ENCODE assay signal across 9 cellular contexts in the genomic region with DNA sequence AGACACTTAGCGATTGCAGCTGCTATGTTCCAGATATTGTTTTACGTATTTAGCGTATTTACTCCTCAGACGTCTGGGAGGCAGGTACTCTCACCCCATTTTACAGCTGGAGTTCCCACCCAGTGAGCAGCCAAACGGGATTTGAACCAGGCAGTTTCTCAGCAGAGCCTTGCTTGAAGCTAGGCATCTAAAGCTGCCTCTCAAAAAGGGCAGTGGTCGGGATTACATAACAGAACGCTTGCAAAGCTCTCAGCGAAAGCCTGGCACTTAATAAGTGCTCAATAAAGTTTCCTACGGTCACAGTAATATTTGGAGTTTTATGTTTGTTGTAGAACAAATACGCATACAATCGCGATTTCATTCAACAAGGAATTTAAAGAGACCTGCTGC. TPM values are rescaled to one million over a fixed set of nuclear protein-coding genes. Genes with fewer than 3 reads are reported as not detected.
A peak's percentile ranks its signal among the peaks of the same experiment; 100 is the strongest.
DNase-seq lines count a peak whose midpoint lies in the region; ATAC-seq and TF ChIP-seq lines count a peak whose summit lies in the region.
"Had no signal": no experiment of that assay in that cellular context is flagged by ENCODE, and none has a peak within 500 bp of the region (broad histone marks: within the 10 kb centered on the region; RNA-seq: fewer than 3 reads in every experiment).

No MANE protein-coding gene starts in this region.

- H3K27me3 ChIP-seq in H7 (ENCODE audit: control insufficient read depth, insufficient read depth, low read length) = peaks cover 36% of the 10 kb centered on the region
- H3K27me3 ChIP-seq in OCI-LY3 (ENCODE audit: low read depth, low read length) = no peaks in the 10 kb centered on the region
- H3K27me3 ChIP-seq in vagina = peaks cover 5% of the 10 kb centered on the region
- H3K27me3 ChIP-seq in mesendoderm (ENCODE audit: insufficient read depth, low read length, poor library complexity) = peaks cover 10% of the 10 kb centered on the region

- no peaks in the 10 kb centered on the region for H3K9me3 ChIP-seq in OCI-LY3 (ENCODE audit: insufficient read depth, low read length)
- no peaks in the 10 kb centered on the region for H3K9me3 ChIP-seq in vagina
- H3K9me3 ChIP-seq: gastroesophageal sphincter had no signal

- H3K4me3 ChIP-seq in H7 (ENCODE audit: insufficient read depth, low read depth, low read length) (peak overlapping the region; percentile 31; the same call in 1 of the 2 replicates), OCI-LY3 (ENCODE audit: low read length) (peak overlapping the region; percentile 90), vagina (peak overlapping the region in 1 of 2 donors; percentile 59), mesendoderm (ENCODE audit: low read length) (no peak overlapping the region)

- no peaks in the 10 kb centered on the region for H3K36me3 ChIP-seq in H7 (replicated peaks; ENCODE audit: control insufficient read depth, insufficient read depth, low read length)
- no peaks in the 10 kb centered on the region for H3K36me3 ChIP-seq in OCI-LY3 (replicated peaks; ENCODE audit: low read depth, low read length)
- H3K36me3 ChIP-seq in vagina = no peaks in the 10 kb centered on the region
- H3K36me3 ChIP-seq in mesendoderm (ENCODE audit: control insufficient read depth, insufficient read depth, low read length) = no peaks in the 10 kb centered on the region
- H3K36me3 ChIP-seq: gastroesophageal sphincter had no signal

- H2AFZ ChIP-seq in OCI-LY3 (ENCODE audit: low read depth, low read length) = no peak overlapping the region

- no peak overlapping the region for H2AK5ac ChIP-seq in mesendoderm (ENCODE audit: low read length)

- no peak overlapping the region for H3K23ac ChIP-seq in mesendoderm (ENCODE audit: low read length)

- H3K36me3 Mint-ChIP-seq in endothelial cell (ENCODE audit: low read depth, unreplicated experiment) = no peaks in the 10 kb centered on the region

- no peak for DNase-seq in H7
- no peak for DNase-seq in endothelial cell (ENCODE audit: low spot score)
- peak; percentile 23 for DNase-seq in retina
- no peak for DNase-seq in COR-L47 (lab: John Stamatoyannopoulos, UW)
- DNase-seq in vagina (ENCODE audit: extremely low spot score in 2 of 2) = no peak
- DNase-seq in mesendoderm = no peak

- H3K27ac Mint-ChIP-seq in endothelial cell (ENCODE audit: unreplicated experiment) = no peak overlapping the region

- TF ChIP-seq POLR2A in GM18505 (IDR thresholded peaks at IDR 0.05; ENCODE audit: borderline replicate concordance, extremely low read depth, insufficient read depth, insufficient read length) = no peak
- no peak for TF ChIP-seq POLR2A in vagina (IDR thresholded peaks at IDR 0.05)

- H3K4me1 ChIP-seq in OCI-LY3 (ENCODE audit: low read length) (peaks cover 34% of the 10 kb centered on the region), vagina (peaks cover 9% of the 10 kb centered on the region), mesendoderm (ENCODE audit: control insufficient read depth, low read depth, low read length) (no peaks in the 10 kb centered on the region)

- H3K18ac ChIP-seq in mesendoderm (ENCODE audit: low read length) = no peak overlapping the region

- peaks cover 9% of the 10 kb centered on the region for H3K4me1 Mint-ChIP-seq in endothelial cell (ENCODE audit: unreplicated experiment)

- no peak overlapping the region for H3K27ac ChIP-seq in OCI-LY3 (ENCODE audit: low read length)
- no peak overlapping the region for H3K27ac ChIP-seq in vagina
- H3K27ac ChIP-seq in mesendoderm (ENCODE audit: low read depth, low read length) = no peak overlapping the region

- H3K4ac ChIP-seq in mesendoderm (ENCODE audit: low read depth, low read length) = no peak overlapping the region

- no peak overlapping the region for H3K56ac ChIP-seq in mesendoderm (ENCODE audit: low read length)

- H3K4me2 ChIP-seq in OCI-LY3 (ENCODE audit: low read length) = peak overlapping the region; percentile 97
- H3K4me2 ChIP-seq in mesendoderm (ENCODE audit: low read length) = no peak overlapping the region

- H3K9ac ChIP-seq in OCI-LY3 (ENCODE audit: low read length) = no peak overlapping the region
- H3K9ac ChIP-seq in mesendoderm (ENCODE audit: low read length) = no peak overlapping the region

- H3K27me3 Mint-ChIP-seq in endothelial cell (ENCODE audit: unreplicated experiment) = peaks cover 12% of the 10 kb centered on the region

- H4K20me1 ChIP-seq in OCI-LY3 (ENCODE audit: insufficient read depth, low read length) = no peaks in the 10 kb centered on the region

- intact Hi-C loops in vagina (cut with DNase I) = no loop called here

- peak overlapping the region; percentile 83 for H3K4me3 Mint-ChIP-seq in endothelial cell (ENCODE audit: unreplicated experiment)

- H3K79me1 ChIP-seq in mesendoderm (ENCODE audit: low read length) = no peaks in the 10 kb centered on the region

- TF ChIP-seq CTCF in OCI-LY3 (IDR thresholded peaks at IDR 0.05; ENCODE audit: low read depth, low read length) = no peak
- TF ChIP-seq CTCF in endothelial cell (IDR thresholded peaks at IDR 0.05; ENCODE audit: unreplicated experiment) = no peak
- no peak for TF ChIP-seq CTCF in vagina (IDR thresholded peaks at IDR 0.05)

- no CpG with 5 or more reads among the region's 12 CpGs for WGBS in mesendoderm (ENCODE audit: extremely low coverage, insufficient coverage, low lambda C conversion rate)

- H2BK120ac ChIP-seq in mesendoderm (ENCODE audit: low read depth, low read length) = no peak overlapping the region

- ATAC-seq in GM18505 (IDR thresholded peaks at IDR 0.05; ENCODE audit: unreplicated experiment) = no peak

- H4K5ac ChIP-seq in mesendoderm (ENCODE audit: low read length) = no peak overlapping the region

- H2BK15ac ChIP-seq in mesendoderm (replicated peaks; ENCODE audit: low read depth) = no peak overlapping the region

- no peaks in the 10 kb centered on the region for H3K9me3 Mint-ChIP-seq in endothelial cell (ENCODE audit: unreplicated experiment)

- H2BK5ac ChIP-seq in mesendoderm (ENCODE audit: low read length) = no peak overlapping the region

- no peak overlapping the region for H4K8ac ChIP-seq in mesendoderm (ENCODE audit: low read depth, low read length)

- H3K79me2 ChIP-seq in OCI-LY3 (ENCODE audit: low read length) (no peaks in the 10 kb centered on the region), mesendoderm (ENCODE audit: control insufficient read depth, insufficient read depth, low read length) (no peaks in the 10 kb centered on the region)

RNA-seq across cellular contexts. Expression of gene BSPRY, which starts 0.3 kb away (rescaled TPM):
- total RNA-seq in H7 (2014; rRNA removed; shearing (Covaris generic)) = 1.5 and 2.3 TPM in 2 replicates
- total RNA-seq in endothelial cell (ENCODE audit: unreplicated experiment) (0.15 TPM), vagina (3.9 TPM)
- polyA plus RNA-seq in mesendoderm (2013, experiment 1 of 2) = 1.8 TPM
- 1.8 TPM for polyA plus RNA-seq in mesendoderm (2013, experiment 2 of 2)

RNA-seq across cellular contexts. Expression of gene WDR31, which starts 9.0 kb away (rescaled TPM):
- total RNA-seq in H7 (2014; rRNA removed; shearing (Covaris generic)) = 0.11 and 0.38 TPM in 2 replicates
- total RNA-seq in endothelial cell (ENCODE audit: unreplicated experiment) (0.95 TPM), vagina (2.0 TPM)
- polyA plus RNA-seq in mesendoderm (2013, experiment 1 of 2) = 0.11 TPM
- 0.14 TPM for polyA plus RNA-seq in mesendoderm (2013, experiment 2 of 2)

RNA-seq across cellular contexts. Expression of gene HDHD3, which starts 27.7 kb away (rescaled TPM):
- total RNA-seq in H7 (2014; rRNA removed; shearing (Covaris generic)) = 26.2 and 36.2 TPM in 2 replicates
- total RNA-seq in endothelial cell (ENCODE audit: unreplicated experiment) (8.4 TPM), vagina (31.7 TPM)
- 4.3 TPM for polyA plus RNA-seq in mesendoderm (2013, experiment 1 of 2)
- 4.4 TPM for polyA plus RNA-seq in mesendoderm (2013, experiment 2 of 2)

RNA-seq across cellular contexts. Expression of gene RNF183, which starts 45.9 kb away (rescaled TPM):
- 0.78 TPM in 1 of 2 replicates, not detected in the other for total RNA-seq in H7 (2014; rRNA removed; shearing (Covaris generic))
- total RNA-seq in endothelial cell (ENCODE audit: unreplicated experiment) (not detected), vagina (not detected)
- polyA plus RNA-seq in mesendoderm (2013, experiment 1 of 2) = not detected
- not detected for polyA plus RNA-seq in mesendoderm (2013, experiment 2 of 2)

RNA-seq across cellular contexts. Expression of gene ALAD, which starts 52.0 kb away (rescaled TPM):
- total RNA-seq in H7 (2014; rRNA removed; shearing (Covaris generic)) = 10.9 and 11.6 TPM in 2 replicates
- total RNA-seq in endothelial cell (ENCODE audit: unreplicated experiment) (19.3 TPM), vagina (29.5 TPM)
- 8.1 TPM for polyA plus RNA-seq in mesendoderm (2013, experiment 1 of 2)
- polyA plus RNA-seq in mesendoderm (2013, experiment 2 of 2) = 8.3 TPM
